26 cellular contexts compared by ENCODE assay signal in the genomic region with DNA sequence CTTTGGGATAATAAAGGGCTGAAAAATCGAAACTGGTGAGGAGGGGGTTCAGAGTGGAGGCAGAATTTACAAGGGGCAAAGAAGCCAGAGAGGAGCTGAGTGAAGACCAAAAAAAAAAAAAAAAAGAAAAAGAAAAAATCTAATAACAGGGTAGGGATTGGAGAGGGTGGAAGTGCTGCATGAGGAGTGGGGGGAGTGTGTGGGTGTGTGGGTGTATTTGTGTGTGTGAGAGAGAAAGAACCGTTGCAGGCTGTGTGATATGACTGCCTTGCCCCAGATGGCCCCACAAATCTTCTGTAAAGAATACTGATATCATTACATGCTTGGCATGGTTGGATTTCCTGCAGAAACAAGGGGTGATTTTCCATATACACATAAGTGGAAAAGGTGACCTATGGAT.
"Had no signal": no experiment of that assay in that cellular context is flagged by ENCODE, and none has a peak within 500 bp of the region (broad histone marks: within the 10 kb centered on the region; RNA-seq: fewer than 3 reads in every experiment).

No MANE protein-coding gene starts in this region.

- H3K36me3 ChIP-seq: ovary, prostate gland, thoracic aorta, tibial artery had no signal

- H3K4me3 Mint-ChIP-seq: mesothelial cell of epicardium; naive B cell; natural killer cell; stimulated activated effector memory CD8-positive, alpha-beta T cell treated with anti-CD3 and anti-CD28 coated beads, Interleukin-12 subunit alpha, Interleukin-12 subunit beta, amount 100 ng/mL, for 72 hours; stimulated activated naive CD8-positive, alpha-beta T cell treated with anti-CD3 and anti-CD28 coated beads, Interleukin-15, Interleukin-2, amounts not matched to agents 100 ng/mL and 50 ng/mL, for 24 hours had no signal

- FAIRE-seq: urothelium cell line had no signal

- H3K36me3 Mint-ChIP-seq: naive B cell; natural killer cell; stimulated activated effector memory CD8-positive, alpha-beta T cell treated with anti-CD3 and anti-CD28 coated beads, Interleukin-12 subunit alpha, Interleukin-12 subunit beta, amount 100 ng/mL, for 72 hours had no signal

- H3K27me3 ChIP-seq: ovary, suprapubic skin, tibial artery, upper lobe of right lung had no signal

- H3K9me3 Mint-ChIP-seq: mesothelial cell of epicardium; stimulated activated effector memory CD8-positive, alpha-beta T cell treated with anti-CD3 and anti-CD28 coated beads, Interleukin-12 subunit alpha, Interleukin-12 subunit beta, amount 100 ng/mL, for 72 hours; stimulated activated naive CD8-positive, alpha-beta T cell treated with anti-CD3 and anti-CD28 coated beads, Interleukin-15, Interleukin-2, amounts not matched to agents 100 ng/mL and 50 ng/mL, for 24 hours had no signal

- DNase-seq: islet precursor cell; left ventricle myocardium inferior; mesendoderm; naive B cell; natural killer cell; ovary; retina; right cardiac atrium; stimulated activated CD4-positive, alpha-beta T cell treated with anti-CD3 and anti-CD28 coated beads, Interleukin-12 subunit alpha, Interleukin-12 subunit beta, amount 100 ng/mL, for 4 hours; stimulated activated CD4-positive, alpha-beta T cell treated with anti-CD3 and anti-CD28 coated beads, Interleukin-15, amount 100 ng/mL, for 24 hours; stimulated activated CD4-positive, alpha-beta T cell treated with anti-CD3 and anti-CD28 coated beads, Interleukin-2, amount 100 ng/mL, for 24 hours; stimulated activated CD4-positive, alpha-beta T cell treated with anti-CD3 and anti-CD28 coated beads, Interleukin-4, amount 100 ng/mL, for 1 hour; stimulated activated naive CD4-positive, alpha-beta T cell; tibial artery; trophoblast cell; upper lobe of right lung had no signal

- ATAC-seq: natural killer cell; right cardiac atrium; sciatic nerve; stimulated activated effector memory CD8-positive, alpha-beta T cell treated with anti-CD3 and anti-CD28 coated beads, Interleukin-12 subunit alpha, Interleukin-12 subunit beta, amount 100 ng/mL, for 72 hours; upper lobe of right lung had no signal

- H3K9me3 ChIP-seq: left ventricle myocardium inferior, ovary, prostate gland, suprapubic skin, thoracic aorta, tibial artery, upper lobe of right lung had no signal

- H3K27ac ChIP-seq: left ventricle myocardium inferior, ovary, prostate gland, skin epidermis, suprapubic skin, thoracic aorta, tibial artery, upper lobe of right lung had no signal

- H3K27ac Mint-ChIP-seq: mesothelial cell of epicardium; naive B cell; natural killer cell; stimulated activated effector memory CD8-positive, alpha-beta T cell treated with anti-CD3 and anti-CD28 coated beads, Interleukin-12 subunit alpha, Interleukin-12 subunit beta, amount 100 ng/mL, for 72 hours; stimulated activated naive CD8-positive, alpha-beta T cell treated with anti-CD3 and anti-CD28 coated beads, Interleukin-15, Interleukin-2, amounts not matched to agents 100 ng/mL and 50 ng/mL, for 24 hours had no signal

- H3K4me1 ChIP-seq: prostate gland, tibial artery, upper lobe of right lung had no signal

- H3K4me1 Mint-ChIP-seq: mesothelial cell of epicardium; naive B cell; natural killer cell; stimulated activated effector memory CD8-positive, alpha-beta T cell treated with anti-CD3 and anti-CD28 coated beads, Interleukin-12 subunit alpha, Interleukin-12 subunit beta, amount 100 ng/mL, for 72 hours had no signal

- H3K4me3 ChIP-seq: left ventricle myocardium inferior, lung, ovary, prostate gland, skin epidermis, suprapubic skin, thoracic aorta, tibial artery, upper lobe of right lung had no signal
